1 cellular context compared by ENCODE assay signal in the genomic region with DNA sequence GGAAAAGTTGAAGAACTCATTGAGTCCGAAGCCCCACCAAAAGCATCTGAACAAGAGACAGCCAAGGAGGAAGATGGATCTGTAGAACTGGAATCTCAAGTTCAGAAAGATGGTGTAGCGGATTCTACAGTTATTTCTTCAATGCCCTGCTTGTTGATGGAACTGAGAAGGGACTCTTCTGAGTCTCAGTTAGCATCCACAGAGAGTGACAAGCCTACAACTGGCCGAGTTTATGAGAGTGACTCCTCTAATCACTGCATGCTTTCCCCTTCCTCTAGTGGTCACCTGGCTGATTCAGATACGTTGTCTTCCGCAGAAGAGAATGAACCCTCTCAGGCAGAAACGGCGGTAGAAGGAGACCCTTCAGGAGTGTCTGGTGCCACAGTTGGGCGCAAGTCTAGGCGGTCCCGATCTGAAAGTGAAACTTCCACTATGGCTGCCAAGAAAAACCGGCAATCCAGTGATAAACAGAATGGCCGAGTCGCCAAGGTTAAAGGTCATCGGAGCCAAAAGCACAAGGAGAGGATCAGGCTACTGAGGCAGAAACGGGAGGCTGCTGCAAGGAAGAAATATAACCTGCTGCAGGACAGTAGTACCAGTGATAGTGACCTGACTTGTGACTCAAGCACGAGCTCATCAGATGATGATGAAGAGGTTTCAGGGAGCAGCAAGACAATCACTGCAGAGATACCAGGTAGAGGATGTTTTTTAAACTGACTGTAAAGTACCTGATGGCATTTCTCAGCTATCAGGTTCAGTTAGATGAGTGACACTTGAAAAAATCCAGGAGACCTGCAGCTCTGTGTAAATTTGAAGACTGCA.
TF ChIP-seq lines count a peak whose summit lies in the region.

No MANE protein-coding gene starts in this region.

TF ChIP-seq in WTC11, 78 proteins besides CTCF, POLR2A, EP300 and RAD21 (continued from another document):
- TF ChIP-seq, protein P1, sequence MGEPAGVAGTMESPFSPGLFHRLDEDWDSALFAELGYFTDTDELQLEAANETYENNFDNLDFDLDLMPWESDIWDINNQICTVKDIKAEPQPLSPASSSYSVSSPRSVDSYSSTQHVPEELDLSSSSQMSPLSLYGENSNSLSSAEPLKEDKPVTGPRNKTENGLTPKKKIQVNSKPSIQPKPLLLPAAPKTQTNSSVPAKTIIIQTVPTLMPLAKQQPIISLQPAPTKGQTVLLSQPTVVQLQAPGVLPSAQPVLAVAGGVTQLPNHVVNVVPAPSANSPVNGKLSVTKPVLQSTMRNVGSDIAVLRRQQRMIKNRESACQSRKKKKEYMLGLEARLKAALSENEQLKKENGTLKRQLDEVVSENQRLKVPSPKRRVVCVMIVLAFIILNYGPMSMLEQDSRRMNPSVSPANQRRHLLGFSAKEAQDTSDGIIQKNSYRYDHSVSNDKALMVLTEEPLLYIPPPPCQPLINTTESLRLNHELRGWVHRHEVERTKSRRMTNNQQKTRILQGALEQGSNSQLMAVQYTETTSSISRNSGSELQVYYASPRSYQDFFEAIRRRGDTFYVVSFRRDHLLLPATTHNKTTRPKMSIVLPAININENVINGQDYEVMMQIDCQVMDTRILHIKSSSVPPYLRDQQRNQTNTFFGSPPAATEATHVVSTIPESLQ (CRISPR knock-in tag; IDR thresholded peaks at IDR 0.05) = no peak
- TF ChIP-seq, protein P2, sequence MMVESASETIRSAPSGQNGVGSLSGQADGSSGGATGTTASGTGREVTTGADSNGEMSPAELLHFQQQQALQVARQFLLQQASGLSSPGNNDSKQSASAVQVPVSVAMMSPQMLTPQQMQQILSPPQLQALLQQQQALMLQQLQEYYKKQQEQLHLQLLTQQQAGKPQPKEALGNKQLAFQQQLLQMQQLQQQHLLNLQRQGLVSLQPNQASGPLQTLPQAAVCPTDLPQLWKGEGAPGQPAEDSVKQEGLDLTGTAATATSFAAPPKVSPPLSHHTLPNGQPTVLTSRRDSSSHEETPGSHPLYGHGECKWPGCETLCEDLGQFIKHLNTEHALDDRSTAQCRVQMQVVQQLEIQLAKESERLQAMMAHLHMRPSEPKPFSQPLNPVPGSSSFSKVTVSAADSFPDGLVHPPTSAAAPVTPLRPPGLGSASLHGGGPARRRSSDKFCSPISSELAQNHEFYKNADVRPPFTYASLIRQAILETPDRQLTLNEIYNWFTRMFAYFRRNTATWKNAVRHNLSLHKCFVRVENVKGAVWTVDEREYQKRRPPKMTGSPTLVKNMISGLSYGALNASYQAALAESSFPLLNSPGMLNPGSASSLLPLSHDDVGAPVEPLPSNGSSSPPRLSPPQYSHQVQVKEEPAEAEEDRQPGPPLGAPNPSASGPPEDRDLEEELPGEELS (CRISPR knock-in tag; IDR thresholded peaks at IDR 0.05) = no peak
- TF ChIP-seq SOX15 (CRISPR knock-in tag; IDR thresholded peaks at IDR 0.05) = no peak
